14 cellular contexts compared by ENCODE assay signal in genomic region chr2:97732436-97733340, GRCh38. TPM values are rescaled to one million over a fixed set of nuclear protein-coding genes. Genes with fewer than 3 reads are reported as not detected.
"Had no signal": no experiment of that assay in that cellular context is flagged by ENCODE, and none has a peak within 500 bp of the region (broad histone marks: within the 10 kb centered on the region; RNA-seq: fewer than 3 reads in every experiment).

No MANE protein-coding gene starts in this region.

- H3K4me3 Mint-ChIP-seq: activated CD4-positive, alpha-beta T cell treated with anti-CD3 and anti-CD28 coated beads, Interleukin-2, amount 10 ng/mL, durations not matched to agents 24 days and 14 days; naive thymus-derived CD4-positive, alpha-beta T cell had no signal

- H3K27ac Mint-ChIP-seq: activated CD4-positive, alpha-beta T cell treated with anti-CD3 and anti-CD28 coated beads, Interleukin-2, amount 10 ng/mL, durations not matched to agents 24 days and 14 days had no signal

- H3K27me3 Mint-ChIP-seq: activated CD4-positive, alpha-beta T cell treated with anti-CD3 and anti-CD28 coated beads, Interleukin-2, amount 10 ng/mL, durations not matched to agents 24 days and 14 days; naive thymus-derived CD4-positive, alpha-beta T cell had no signal

- ATAC-seq: heart left ventricle; lower lobe of right lung; naive thymus-derived CD4-positive, alpha-beta T cell; psoas muscle; stimulated activated naive CD8-positive, alpha-beta T cell treated with anti-CD3 and anti-CD28 coated beads, Interleukin-15, Interleukin-2, amounts not matched to agents 100 U/mL and 50 U/mL, for 24 hours had no signal

- DNase-seq: activated CD4-positive, alpha-beta T cell treated with anti-CD3 and anti-CD28 coated beads, Interleukin-2, amount 10 ng/mL, durations not matched to agents 24 days and 14 days; activated T-cell treated with anti-CD3 and anti-CD28 coated beads for 4 hours; foreskin melanocyte; islet precursor cell; lower lobe of right lung; psoas muscle; sigmoid colon; stimulated activated CD4-positive, alpha-beta T cell treated with anti-CD3 and anti-CD28 coated beads, Interleukin-12 subunit alpha, Interleukin-12 subunit beta, amount 100 ng/mL, for 4 hours; stimulated activated naive CD8-positive, alpha-beta T cell treated with anti-CD3 and anti-CD28 coated beads, Interleukin-15, Interleukin-2, amounts not matched to agents 100 U/mL and 50 U/mL, for 24 hours; T1000; testis had no signal

RNA-seq across cellular contexts. Expression of gene ZAP70, which starts 19.3 kb away (rescaled TPM):
- total RNA-seq: SK-MEL-5 had no signal
